Comparison of ENCODE assay signal across 27 cellular contexts in genomic region chr1:11886986-11887665, GRCh38. TPM values are rescaled to one million over a fixed set of nuclear protein-coding genes. Genes with fewer than 3 reads are reported as not detected.
"Had no signal": no experiment of that assay in that cellular context is flagged by ENCODE, and none has a peak within 500 bp of the region (broad histone marks: within the 10 kb centered on the region; RNA-seq: fewer than 3 reads in every experiment).

No MANE protein-coding gene starts in this region.

- H3K4me3 ChIP-seq: ascending aorta, esophagus squamous epithelium, mucosa of descending colon, tibial artery, uterus had no signal

- H3K36me3 ChIP-seq: ascending aorta, esophagus squamous epithelium, tibial artery, uterus had no signal

- H3K27me3 ChIP-seq: ascending aorta, uterus had no signal

- ATAC-seq: mucosa of descending colon had no signal

- H3K27ac ChIP-seq: ascending aorta, esophagus squamous epithelium, tibial artery, uterus had no signal

- H3K9me3 ChIP-seq: ascending aorta, esophagus squamous epithelium, mucosa of descending colon, tibial artery, uterus had no signal

- H3K4me1 ChIP-seq: ascending aorta, esophagus squamous epithelium, tibial artery, uterus had no signal

- DNase-seq: activated CD4-positive, alpha-beta T cell treated with anti-CD3 and anti-CD28 coated beads, Interleukin-2, amount 50 U/mL, for 1 hour; activated CD4-positive, CD25-positive, alpha-beta regulatory T cell treated with anti-CD3 and anti-CD28 coated beads, Interleukin-2, amount 50 U/mL, for 72 hours; activated CD8-positive, alpha-beta memory T cell treated with anti-CD3 and anti-CD28 coated beads for 24 hours; activated CD8-positive, alpha-beta memory T cell treated with anti-CD3 and anti-CD28 coated beads, Interleukin-2, amount 50 U/mL, for 48 hours; activated effector memory CD4-positive, alpha-beta T cell treated with Interleukin-2 at 50 U/mL for 16 hours; activated naive CD4-positive, alpha-beta T cell treated with anti-CD3 and anti-CD28 coated beads, Interleukin-2, amount 50 U/mL, for 16 hours; activated T-cell treated with anti-CD3 and anti-CD28 coated beads, Interleukin-2, amount 50 U/mL, for 48 hours; cerebellar nuclear complex; cortex of kidney; effector CD4-positive, alpha-beta T cell; esophagus squamous epithelium; foreskin fibroblast; immature natural killer cell; kidney glomerular epithelial cell; mesenchymal stem cell; mucosa of descending colon; naive B cell; stimulated activated CD4-positive, alpha-beta T cell treated with anti-CD3 and anti-CD28 coated beads, Interleukin-2, amount 100 ng/mL, for 24 hours; stimulated activated naive CD4-positive, alpha-beta T cell treated with Interleukin-2 at 50 U/mL for 16 hours; tibial artery; uterus had no signal

RNA-seq across cellular contexts. Expression of gene NPPB, which starts 28.4 kb away (rescaled TPM):
- total RNA-seq: ascending aorta, esophagus squamous epithelium, lower leg skin, mucosa of descending colon, neural crest cell, osteocyte, renal cortical epithelial cell, subcutaneous adipose tissue, uterus had no signal
- polyA plus RNA-seq: immature natural killer cell had no signal

RNA-seq across cellular contexts. Expression of gene NPPA, which starts 39.5 kb away (rescaled TPM):
- total RNA-seq: ascending aorta, esophagus squamous epithelium, lower leg skin, neural crest cell, osteocyte, renal cortical epithelial cell, subcutaneous adipose tissue, uterus had no signal
- polyA plus RNA-seq: immature natural killer cell had no signal
